Comparison of ENCODE assay signal across 8 cellular contexts in genomic region chr3:38136272-38136806, GRCh38. TPM values are rescaled to one million over a fixed set of nuclear protein-coding genes. Genes with fewer than 3 reads are reported as not detected.
DNase-seq lines count a peak whose midpoint lies in the region; ATAC-seq, FAIRE-seq and TF ChIP-seq lines count a peak whose summit lies in the region.

No MANE protein-coding gene starts in this region.

- ATAC-seq in A549 (no peak), GM19372 (IDR thresholded peaks at IDR 0.05; ENCODE audit: low read depth, unreplicated experiment) (peak; percentile 6), activated B cell treated with CpG ODN at 0.5 μM for 24 hours (ENCODE audit: low read depth) (no peak), foreskin keratinocyte (no peak), GM19463 (IDR thresholded peaks at IDR 0.05; ENCODE audit: unreplicated experiment) (no peak)

- no peak for FAIRE-seq in A549 (lab: Jason Lieb, UNC)

- intact Hi-C loops in activated B cell treated with CpG ODN at 0.5 μM for 24 hours (cut with micrococcal nuclease) (loop anchor here (2.0 to 5.0 kb wide), 4 partner anchors 74 to 1270 kb away; partner anchors contain the start of genes EPM2AIP1, MLH1 and RPSA), posterior vena cava (cut with DNase I) (loop anchor here in 1 of 2 donors (10.0 kb wide), 1 partner anchor 108 kb away; no protein-coding TSS in a partner anchor)

- TF ChIP-seq CTCF in A549 (IDR thresholded peaks at IDR 0.05): no peak
- TF ChIP-seq CTCF in activated B cell treated with CpG ODN at 0.5 μM for 24 hours (IDR thresholded peaks at IDR 0.05): no peak
- TF ChIP-seq CTCF in foreskin keratinocyte (conservative IDR thresholded peaks at IDR 0.05): no peak

- no peak for TF ChIP-seq RAD21 in A549 (conservative IDR thresholded peaks at IDR 0.05 in 1 of 2, IDR thresholded peaks at IDR 0.05 in 1 of 2)

- H3K4me3 ChIP-seq in A549: peak overlapping the region; percentile 81

- peak overlapping the region; percentile 90 for H3K27ac Mint-ChIP-seq in activated B cell treated with CpG ODN at 0.5 μM for 24 hours

- H3K9me3 ChIP-seq in A549: no peaks in the 10 kb centered on the region

- no peaks in the 10 kb centered on the region for H3K27me3 Mint-ChIP-seq in activated B cell treated with CpG ODN at 0.5 μM for 24 hours

- 11% methylated on average over 16 of the region's 28 CpGs for WGBS in A549 (ENCODE audit: missing lambda C conversion rate)

- peaks cover 62% of the 10 kb centered on the region for H3K4me1 Mint-ChIP-seq in activated B cell treated with CpG ODN at 0.5 μM for 24 hours

- peaks cover 36% of the 10 kb centered on the region for H3K4me1 ChIP-seq in A549
- peaks cover 8% of the 10 kb centered on the region for H3K4me1 ChIP-seq in foreskin keratinocyte

- H3K27me3 ChIP-seq in foreskin keratinocyte: no peaks in the 10 kb centered on the region

- peak overlapping the region; percentile 76 to 92 for H3K27ac ChIP-seq in A549
- peak overlapping the region; percentile 44 for H3K27ac ChIP-seq in foreskin keratinocyte

- DNase-seq in A549 (ENCODE audit: low read depth in 1 of 2, low spot score in 1 of 2): no peak
- DNase-seq in activated B cell treated with CpG ODN at 0.5 μM for 24 hours: no peak
- no peak for DNase-seq in foreskin keratinocyte
- DNase-seq in posterior vena cava (ENCODE audit: low spot score): peak; percentile 80
- no peak for DNase-seq in inferior parietal cortex (ENCODE audit: extremely low spot score)
- no peak for DNase-seq in dedifferentiated amniotic fluid mesenchymal stem cell (ENCODE audit: extremely low spot score)

- no peaks in the 10 kb centered on the region for H3K9me3 Mint-ChIP-seq in activated B cell treated with CpG ODN at 0.5 μM for 24 hours

- no peak for TF ChIP-seq EP300 in A549 (IDR thresholded peaks at IDR 0.05)

- TF ChIP-seq POLR2A in A549 (IDR thresholded peaks at IDR 0.05; ENCODE audit: low read length): no peak

- CTCF ChIA-PET in A549 (lab: Yijun Ruan, JAX): interaction anchor here (1.0 to 3.0 kb wide), 5 partner anchors 8 to 345 kb away, joined by 3 to 19 read pairs (median 4); partner anchors contain the start of gene OXSR1
- CTCF ChIA-PET in activated B cell treated with CpG ODN at 0.5 μM for 24 hours (lab: Charles Lee): interaction anchor here (0.8 to 1.2 kb wide), 3 partner anchors 29 to 211 kb away, joined by 3 to 7 read pairs (median 3); partner anchors contain the start of genes OXSR1 and XYLB

- peak overlapping the region; percentile 97 for H3K4me3 Mint-ChIP-seq in activated B cell treated with CpG ODN at 0.5 μM for 24 hours

- POLR2A ChIA-PET in A549 (lab: Yijun Ruan, JAX): interaction anchor here (0.8 to 4.0 kb wide), 8 partner anchors 8 to 319 kb away, joined by 4 to 75 read pairs (median 8); partner anchors contain the start of genes ACVR2B, OXSR1 and XYLB
- POLR2A ChIA-PET in activated B cell treated with CpG ODN at 0.5 μM for 24 hours (lab: Charles Lee): interaction anchor here (1.0 to 8.4 kb wide), 10 partner anchors 8 to 1119 kb away, joined by 3 to 217 read pairs (median 5); partner anchors contain the start of genes ACVR2B, DLEC1 and OXSR1

- H3K4me2 ChIP-seq in A549: peak overlapping the region; percentile 85

- peaks cover 54% of the 10 kb centered on the region for H3K36me3 Mint-ChIP-seq in activated B cell treated with CpG ODN at 0.5 μM for 24 hours (ENCODE audit: low read depth)

TF ChIP-seq in A549, 52 proteins besides CTCF, POLR2A, EP300 and RAD21:
- TF ChIP-seq REST (IDR thresholded peaks at IDR 0.05) (no peak), RFX5 (IDR thresholded peaks at IDR 0.05) (no peak)

RNA-seq across cellular contexts. Expression of gene ACAA1, which starts 0.6 kb away (rescaled TPM):
- polyA plus RNA-seq in A549 (2011; rRNA removed) (34.8 and 36.8 TPM in 2 replicates), A549 (2017; fragmentation: RNase III; extraction: RNeasy Plus Mini Kit Qiagen cat#74134 plus additional on column Dnase treatment) (52.3 to 54.9 TPM (median 53.2 TPM) in 3 replicates), foreskin keratinocyte (70.7 and 75.5 TPM in 2 replicates)
- polyA plus RNA-seq in A549 (2012; cell fraction: cytosol; rRNA removed): 62.4 and 68.2 TPM in 2 replicates
- polyA plus RNA-seq in A549 (2012; cell fraction: nucleus; rRNA removed): 96.5 and 116 TPM in 2 replicates
- 43.0 and 44.9 TPM in 2 replicates for polyA minus RNA-seq in A549 (2011; rRNA and poly(A)+ RNA removed)
- total RNA-seq in activated B cell treated with CpG ODN at 0.5 μM for 24 hours (78.1 and 79.6 TPM in 2 replicates), foreskin keratinocyte (45.3 and 52.9 TPM in 2 replicates), posterior vena cava (10 to 100 TPM; 29.8 to 41.9 TPM)

RNA-seq across cellular contexts. Expression of gene MYD88, which starts 2.1 kb away (rescaled TPM):
- polyA plus RNA-seq in A549 (2011; rRNA removed) (16.8 and 34.1 TPM in 2 replicates), A549 (2017; fragmentation: RNase III; extraction: RNeasy Plus Mini Kit Qiagen cat#74134 plus additional on column Dnase treatment) (20.8 to 24.7 TPM (median 22.3 TPM) in 3 replicates), foreskin keratinocyte (39.4 and 39.5 TPM in 2 replicates)
- polyA plus RNA-seq in A549 (2012; cell fraction: cytosol; rRNA removed): 17.7 and 20.8 TPM in 2 replicates
- polyA plus RNA-seq in A549 (2012; cell fraction: nucleus; rRNA removed): 18.3 and 27.6 TPM in 2 replicates
- 31.4 and 49.5 TPM in 2 replicates for polyA minus RNA-seq in A549 (2011; rRNA and poly(A)+ RNA removed)
- total RNA-seq in activated B cell treated with CpG ODN at 0.5 μM for 24 hours (60.1 and 62.7 TPM in 2 replicates), foreskin keratinocyte (20.1 and 22.7 TPM in 2 replicates), posterior vena cava (10 to 100 TPM; 24.7 to 26.3 TPM)

RNA-seq across cellular contexts. Expression of gene OXSR1, which starts 29.0 kb away (rescaled TPM):
- polyA plus RNA-seq in A549 (2011; rRNA removed): 40.1 and 44.0 TPM in 2 replicates
- 12.9 and 16.7 TPM in 2 replicates for polyA plus RNA-seq in A549 (2012; cell fraction: cytosol; rRNA removed)
- polyA plus RNA-seq in A549 (2012; cell fraction: nucleus; rRNA removed): 9.8 and 13.5 TPM in 2 replicates
- polyA plus RNA-seq in A549 (2017; fragmentation: RNase III; extraction: RNeasy Plus Mini Kit Qiagen cat#74134 plus additional on column Dnase treatment): 28.0 to 30.2 TPM (median 28.8 TPM) in 3 replicates
- polyA minus RNA-seq in A549 (2011; rRNA and poly(A)+ RNA removed): 27.1 and 27.9 TPM in 2 replicates
- 34.8 and 40.2 TPM in 2 replicates for total RNA-seq in activated B cell treated with CpG ODN at 0.5 μM for 24 hours
- 64.4 and 64.7 TPM in 2 replicates for total RNA-seq in foreskin keratinocyte
- 21.8 and 24.8 TPM in 2 replicates for polyA plus RNA-seq in foreskin keratinocyte
- 10 to 100 TPM; 30.4 to 52.3 TPM for total RNA-seq in posterior vena cava
